ENCODE assay signal across 25 cellular contexts in the genomic region with DNA sequence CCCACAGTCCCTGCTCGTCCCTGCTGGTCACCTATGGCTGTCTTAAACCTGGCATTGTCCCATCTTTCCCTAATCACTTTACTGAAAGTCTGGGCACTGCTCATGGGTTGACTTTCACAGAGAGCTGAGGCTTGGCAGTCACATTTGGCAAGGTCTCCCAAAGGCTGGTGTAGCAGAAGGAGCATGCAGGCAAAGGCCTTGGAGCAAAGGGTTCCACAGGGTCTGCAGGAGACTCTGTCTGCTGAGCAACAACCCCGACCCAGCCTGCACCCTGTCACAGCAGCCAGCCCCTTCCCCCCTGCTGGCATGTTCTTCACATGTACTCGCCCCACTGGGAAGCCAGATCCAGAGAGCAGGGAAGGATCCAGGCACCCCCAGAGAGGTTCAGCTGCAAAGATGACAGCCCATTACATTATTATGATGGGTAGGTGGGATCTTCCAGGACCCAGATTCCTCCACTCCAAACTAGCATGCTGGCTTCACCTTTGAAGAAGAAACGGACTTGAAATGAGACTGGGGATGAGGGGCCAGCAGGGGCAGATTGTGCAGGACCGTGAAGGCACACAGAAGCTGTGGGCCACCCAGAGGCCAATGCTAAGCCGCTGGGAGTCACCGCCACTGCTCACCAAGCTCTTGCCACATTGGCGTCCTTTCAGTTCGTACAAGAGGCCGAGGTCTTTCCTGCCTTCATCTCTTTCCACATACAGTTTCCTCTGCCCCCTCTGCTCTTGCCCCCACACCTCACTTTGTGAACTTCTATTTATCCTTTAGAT. TPM values are rescaled to one million over a fixed set of nuclear protein-coding genes. Genes with fewer than 3 reads are reported as not detected.
DNase-seq lines count a peak whose midpoint lies in the region; ATAC-seq and TF ChIP-seq lines count a peak whose summit lies in the region.
"Had no signal": no experiment of that assay in that cellular context is flagged by ENCODE, and none has a peak within 500 bp of the region (broad histone marks: within the 10 kb centered on the region; RNA-seq: fewer than 3 reads in every experiment).

No MANE protein-coding gene starts in this region.

- H3K9ac ChIP-seq in trophoblast cell (ENCODE audit: low read length) = no peak overlapping the region

- H4K91ac ChIP-seq in trophoblast cell (ENCODE audit: low read depth, low read length) = no peak overlapping the region

- H3K27me3 ChIP-seq in left ventricle myocardium inferior (ENCODE audit: low read depth) = no peaks in the 10 kb centered on the region
- no peaks in the 10 kb centered on the region for H3K27me3 ChIP-seq in trophoblast cell (ENCODE audit: insufficient read depth, low read length)
- H3K27me3 ChIP-seq: tibial nerve had no signal

- H3K9me3 ChIP-seq in left ventricle myocardium inferior (replicated peaks) = no peaks in the 10 kb centered on the region
- peaks cover 26% of the 10 kb centered on the region for H3K9me3 ChIP-seq in trophoblast cell (ENCODE audit: insufficient read depth, low read depth, low read length)
- H3K9me3 ChIP-seq: tibial nerve had no signal

- intact Hi-C loops in left ventricle myocardium inferior (cut with micrococcal nuclease) = no loop called here
- intact Hi-C loops in activated CD8-positive, alpha-beta T cell treated with anti-CD3 and anti-CD28 coated beads for 36 hours (cut with micrococcal nuclease) = no loop called here

- H3K36me3 ChIP-seq in left ventricle myocardium inferior = no peaks in the 10 kb centered on the region
- no peaks in the 10 kb centered on the region for H3K36me3 ChIP-seq in trophoblast cell (ENCODE audit: control insufficient read depth in 1 of 2, insufficient read depth in 2 of 2, low read length in 2 of 2)
- H3K36me3 ChIP-seq: tibial nerve had no signal

- H2BK12ac ChIP-seq in trophoblast cell (ENCODE audit: low read length) = no peak overlapping the region

- POLR2A ChIA-PET in activated CD8-positive, alpha-beta T cell treated with anti-CD3 and anti-CD28 coated beads for 36 hours (lab: Charles Lee) = no interaction called here

- no peak overlapping the region for H3K4me3 Mint-ChIP-seq in neural crest cell
- no peak overlapping the region for H3K4me3 Mint-ChIP-seq in activated CD8-positive, alpha-beta T cell treated with anti-CD3 and anti-CD28 coated beads for 36 hours
- H3K4me3 Mint-ChIP-seq: activated CD4-positive, alpha-beta T cell treated with anti-CD3 and anti-CD28 coated beads, Interleukin-2, amount 10 ng/mL, durations not matched to agents 24 days and 14 days; activated naive CD4-positive, alpha-beta T cell treated with anti-CD3 and anti-CD28 coated beads, Interleukin-2, amount 50 U/mL, for 24 hours; CD8-positive, alpha-beta memory T cell had no signal

- H3K4me2 ChIP-seq in trophoblast cell (ENCODE audit: low read length) = no peak overlapping the region

- H3K4me1 ChIP-seq in left ventricle myocardium inferior (peaks cover 24% of the 10 kb centered on the region), trophoblast cell (ENCODE audit: control insufficient read depth in 1 of 2, insufficient read depth in 2 of 2, low read length in 2 of 2) (no peaks in the 10 kb centered on the region)
- H3K4me1 ChIP-seq: tibial nerve had no signal

- H2BK5ac ChIP-seq in trophoblast cell (ENCODE audit: low read depth, low read length, poor library complexity) = no peak overlapping the region

- no peak overlapping the region for H4K8ac ChIP-seq in trophoblast cell (ENCODE audit: low read depth, low read length)

- H3K27ac ChIP-seq in C4-2B (peak overlapping the region; percentile 77), left ventricle myocardium inferior (replicated peaks) (peak overlapping the region; percentile 42), trophoblast cell (ENCODE audit: low read depth, low read length) (no peak overlapping the region)
- H3K27ac ChIP-seq: tibial nerve had no signal

- H3K79me2 ChIP-seq in trophoblast cell (ENCODE audit: control insufficient read depth, insufficient read depth, low read length, poor library complexity) = no peaks in the 10 kb centered on the region

- H3K23ac ChIP-seq in trophoblast cell (ENCODE audit: low read length) = no peak overlapping the region

- H3K4me1 Mint-ChIP-seq in neural crest cell = no peaks in the 10 kb centered on the region
- no peaks in the 10 kb centered on the region for H3K4me1 Mint-ChIP-seq in activated CD8-positive, alpha-beta T cell treated with anti-CD3 and anti-CD28 coated beads for 36 hours (ENCODE audit: low read depth)
- H3K4me1 Mint-ChIP-seq: activated CD4-positive, alpha-beta T cell treated with anti-CD3 and anti-CD28 coated beads, Interleukin-2, amount 10 ng/mL, durations not matched to agents 24 days and 14 days; activated naive CD4-positive, alpha-beta T cell treated with anti-CD3 and anti-CD28 coated beads, Interleukin-2, amount 50 U/mL, for 24 hours; CD8-positive, alpha-beta memory T cell had no signal

- no peak overlapping the region for H2AFZ ChIP-seq in trophoblast cell (ENCODE audit: insufficient read depth, low read length, poor library complexity)

- H4K12ac ChIP-seq in trophoblast cell (ENCODE audit: low read depth, low read length) = no peak overlapping the region

- H3K18ac ChIP-seq in trophoblast cell (ENCODE audit: low read length) = no peak overlapping the region

- H3K9me3 Mint-ChIP-seq in neural crest cell = peaks cover 19% of the 10 kb centered on the region
- no peaks in the 10 kb centered on the region for H3K9me3 Mint-ChIP-seq in activated CD8-positive, alpha-beta T cell treated with anti-CD3 and anti-CD28 coated beads for 36 hours
- H3K9me3 Mint-ChIP-seq: activated naive CD4-positive, alpha-beta T cell treated with anti-CD3 and anti-CD28 coated beads, Interleukin-2, amount 50 U/mL, for 24 hours; CD8-positive, alpha-beta memory T cell had no signal

- CTCF ChIA-PET in activated CD8-positive, alpha-beta T cell treated with anti-CD3 and anti-CD28 coated beads for 36 hours (lab: Charles Lee) = no interaction called here

- no peak for ATAC-seq in activated CD8-positive, alpha-beta T cell treated with anti-CD3 and anti-CD28 coated beads for 36 hours
- ATAC-seq: PC-3 had no signal

- H3K4me3 ChIP-seq in left ventricle myocardium inferior = no peak overlapping the region
- no peak overlapping the region for H3K4me3 ChIP-seq in trophoblast cell (ENCODE audit: low read depth, low read length)
- H3K4me3 ChIP-seq: lung, tibial nerve had no signal

- H3K36me3 Mint-ChIP-seq in neural crest cell (ENCODE audit: low read depth) = peaks cover 6% of the 10 kb centered on the region
- no peaks in the 10 kb centered on the region for H3K36me3 Mint-ChIP-seq in activated CD8-positive, alpha-beta T cell treated with anti-CD3 and anti-CD28 coated beads for 36 hours (ENCODE audit: low read depth)
- H3K36me3 Mint-ChIP-seq: activated naive CD4-positive, alpha-beta T cell treated with anti-CD3 and anti-CD28 coated beads, Interleukin-2, amount 50 U/mL, for 24 hours; CD8-positive, alpha-beta memory T cell had no signal

- no peak overlapping the region for H3K4ac ChIP-seq in trophoblast cell (ENCODE audit: low read depth, low read length)

- no peaks in the 10 kb centered on the region for H3K79me1 ChIP-seq in trophoblast cell (ENCODE audit: low read length)

- H3K27ac Mint-ChIP-seq in neural crest cell (ENCODE audit: unreplicated experiment) = peak overlapping the region; percentile 13
- H3K27ac Mint-ChIP-seq in activated CD8-positive, alpha-beta T cell treated with anti-CD3 and anti-CD28 coated beads for 36 hours = no peak overlapping the region
- H3K27ac Mint-ChIP-seq: activated CD4-positive, alpha-beta T cell treated with anti-CD3 and anti-CD28 coated beads, Interleukin-2, amount 10 ng/mL, durations not matched to agents 24 days and 14 days; activated naive CD4-positive, alpha-beta T cell treated with anti-CD3 and anti-CD28 coated beads, Interleukin-2, amount 50 U/mL, for 24 hours; CD8-positive, alpha-beta memory T cell; progenitor cell of endocrine pancreas had no signal

- peaks cover 16% of the 10 kb centered on the region for H3K27me3 Mint-ChIP-seq in neural crest cell (ENCODE audit: low read depth)
- peaks cover 8% of the 10 kb centered on the region for H3K27me3 Mint-ChIP-seq in activated CD8-positive, alpha-beta T cell treated with anti-CD3 and anti-CD28 coated beads for 36 hours

- TF ChIP-seq CTCF in C4-2B (conservative IDR thresholded peaks at IDR 0.05) (no peak), left ventricle myocardium inferior (IDR thresholded peaks at IDR 0.05; ENCODE audit: borderline replicate concordance) (no peak), neural crest cell (conservative IDR thresholded peaks at IDR 0.05) (no peak)
- no peak for TF ChIP-seq CTCF in activated CD8-positive, alpha-beta T cell treated with anti-CD3 and anti-CD28 coated beads for 36 hours (IDR thresholded peaks at IDR 0.05)

- no peak overlapping the region for H3K14ac ChIP-seq in trophoblast cell (ENCODE audit: low read length)

- no peak overlapping the region for H2BK120ac ChIP-seq in trophoblast cell (ENCODE audit: insufficient read depth, low read length, poor library complexity)

- DNase-seq in cerebellum (ENCODE audit: low spot score) = peak; percentile 82
- peak; percentile 42 for DNase-seq in left ventricle myocardium inferior
- DNase-seq in neural crest cell (ENCODE audit: low read depth, low spot score) = no peak
- DNase-seq in activated naive CD4-positive, alpha-beta T cell treated with Interleukin-2 at 50 U/mL for 16 hours = no peak
- no peak for DNase-seq in GM19240 (ENCODE audit: insufficient read length, low spot score)
- no peak for DNase-seq in trophoblast cell
- DNase-seq in activated CD8-positive, alpha-beta T cell treated with anti-CD3 and anti-CD28 coated beads for 36 hours = no peak
- DNase-seq: activated CD4-positive, alpha-beta T cell treated with anti-CD3 and anti-CD28 coated beads, Interleukin-2, amount 10 ng/mL, durations not matched to agents 24 days and 14 days; CD8-positive, alpha-beta memory T cell; dermis blood vessel endothelial cell; Kasumi-1; MV-4-11; NCI-H1436 treated with DMSO at 0.1 percent for 48 hours; NCI-H524; PC-3; SHP77 treated with DMSO at 0.1 percent for 48 hours; SW 1271; T1000 had no signal

- WGBS in trophoblast cell (ENCODE audit: extremely low coverage, insufficient coverage, insufficient read length) = no CpG with 5 or more reads among the region's 10 CpGs

- H2AK5ac ChIP-seq in trophoblast cell (ENCODE audit: low read length) = no peak overlapping the region

RNA-seq across cellular contexts. Expression of a gene that starts 14.2 kb away (rescaled TPM):
- 1.3 TPM for total RNA-seq in cerebellum
- total RNA-seq in left ventricle myocardium inferior = not detected
- 0.14 TPM in 1 of 2 replicates, not detected in the other for total RNA-seq in neural crest cell
- polyA plus RNA-seq in trophoblast cell (2013) = 2.3 and 2.5 TPM in 2 replicates
- total RNA-seq in activated CD8-positive, alpha-beta T cell treated with anti-CD3 and anti-CD28 coated beads for 36 hours = under 1 TPM in 1 of 2 experiments, not detected in 1; 0.81 TPM
- total RNA-seq: A673; activated CD4-positive, alpha-beta T cell treated with anti-CD3 and anti-CD28 coated beads, Interleukin-2, amount 10 ng/mL, durations not matched to agents 24 days and 14 days; CD8-positive, alpha-beta memory T cell; dermis blood vessel endothelial cell had no signal
- polyA plus RNA-seq: CD8-positive, alpha-beta memory T cell; neural cell had no signal

RNA-seq across cellular contexts. Expression of a gene that starts 29.8 kb away (rescaled TPM):
- total RNA-seq in cerebellum (not detected), left ventricle myocardium inferior (not detected), neural crest cell (not detected in 2 replicates)
- 5.9 and 6.1 TPM in 2 replicates for polyA plus RNA-seq in trophoblast cell (2013)
- not detected for total RNA-seq in activated CD8-positive, alpha-beta T cell treated with anti-CD3 and anti-CD28 coated beads for 36 hours
- total RNA-seq: A673; activated CD4-positive, alpha-beta T cell treated with anti-CD3 and anti-CD28 coated beads, Interleukin-2, amount 10 ng/mL, durations not matched to agents 24 days and 14 days; CD8-positive, alpha-beta memory T cell; dermis blood vessel endothelial cell; tibial nerve had no signal
- polyA plus RNA-seq: CD8-positive, alpha-beta memory T cell; neural cell had no signal

RNA-seq across cellular contexts. Expression of a gene that starts 45.2 kb away (rescaled TPM):
- 10.6 TPM for total RNA-seq in cerebellum
- total RNA-seq in left ventricle myocardium inferior = 25.1 TPM
- 2.2 and 2.8 TPM in 2 replicates for total RNA-seq in neural crest cell
- 0.04 and 0.05 TPM in 2 replicates for polyA plus RNA-seq in trophoblast cell (2013)
- under 1 TPM in 1 of 2 experiments, not detected in 1; 0.25 TPM for total RNA-seq in activated CD8-positive, alpha-beta T cell treated with anti-CD3 and anti-CD28 coated beads for 36 hours
- total RNA-seq: A673 had no signal
- polyA plus RNA-seq: CD8-positive, alpha-beta memory T cell; neural cell had no signal

Comparison
In these comparisons a context has a peak if more than half of its experiments do, and no peak if none do; other contexts are left out.
1. DNase-seq: peak in cerebellum (single experiment) and left ventricle myocardium inferior (single experiment); none in neural crest cell (single experiment), activated naive CD4-positive, alpha-beta T cell treated with Interleukin-2 at 50 U/mL for 16 hours (single experiment), GM19240 (single experiment), trophoblast cell (0 of 2) and activated CD8-positive, alpha-beta T cell treated with anti-CD3 and anti-CD28 coated beads for 36 hours (single experiment).